ENCODE assay signal across 8 cellular contexts in the genomic region with DNA sequence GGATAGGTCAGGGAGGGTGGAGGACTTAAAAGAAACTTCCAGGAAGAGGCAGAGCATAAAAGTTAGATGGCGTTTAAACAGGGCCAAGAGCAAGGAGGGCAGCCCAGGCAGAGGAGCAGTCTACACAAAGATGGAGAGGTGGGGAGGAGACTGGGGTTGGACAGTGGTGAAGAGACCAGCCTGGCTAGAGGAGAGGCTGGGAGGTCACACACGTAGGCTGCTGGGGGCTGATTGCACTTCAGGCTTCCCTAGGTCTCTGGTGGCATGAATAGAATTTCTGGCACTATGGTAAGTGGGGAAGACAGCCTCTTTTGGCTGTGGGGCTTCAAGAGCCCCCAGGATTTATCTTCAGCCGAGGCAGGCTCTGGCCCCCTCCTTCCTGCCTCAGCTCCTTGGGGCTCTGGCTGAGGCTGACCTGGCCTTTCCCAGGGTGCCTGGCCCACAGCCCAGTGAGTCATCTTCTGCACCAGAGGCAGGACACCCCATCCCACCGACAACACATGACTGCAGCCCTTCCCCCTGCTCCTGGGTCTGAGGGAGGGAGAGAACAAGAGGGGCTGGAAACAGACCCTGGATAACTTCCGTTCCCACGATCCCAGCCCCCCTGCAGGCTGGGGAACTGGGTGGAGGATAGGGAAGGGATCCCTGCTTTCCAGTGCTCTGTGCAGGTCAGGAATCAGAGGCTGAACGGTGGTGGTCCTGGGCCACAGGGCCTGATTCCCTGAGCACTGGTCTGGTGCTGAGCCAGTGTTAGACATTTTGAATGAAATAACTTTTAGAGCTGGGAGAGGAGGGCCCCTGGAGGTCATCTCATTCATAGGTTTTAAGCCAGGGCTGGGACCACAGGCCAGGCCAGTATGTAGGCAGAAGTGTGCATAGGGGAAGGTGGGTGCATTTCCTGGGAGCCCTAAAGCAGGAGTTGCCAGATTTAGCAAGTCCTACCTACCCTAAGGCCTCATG. TPM values are rescaled to one million over a fixed set of nuclear protein-coding genes. Genes with fewer than 3 reads are reported as not detected.
A peak's percentile ranks its signal among the peaks of the same experiment; 100 is the strongest.
DNase-seq lines count a peak whose midpoint lies in the region; ATAC-seq lines count a peak whose summit lies in the region.

No MANE protein-coding gene starts in this region.

- H3K9ac ChIP-seq in duodenal mucosa (ENCODE audit: low read depth in 1 of 2, low read length in 2 of 2) (no peak overlapping the region), muscle layer of colon (ENCODE audit: low read length) (peak overlapping the region; percentile 4)

- no peak overlapping the region for H3K27ac Mint-ChIP-seq in activated naive CD8-positive, alpha-beta T cell treated with anti-CD3 and anti-CD28 coated beads, Interleukin-2, amount 50 U/mL, for 24 hours

- peaks cover 11% of the 10 kb centered on the region for H3K36me3 ChIP-seq in MG63
- no peaks in the 10 kb centered on the region for H3K36me3 ChIP-seq in duodenal mucosa (ENCODE audit: control insufficient read depth in 1 of 2, insufficient read depth in 2 of 2, low read length in 2 of 2)
- peaks cover 7% of the 10 kb centered on the region for H3K36me3 ChIP-seq in muscle layer of colon (ENCODE audit: insufficient read depth, low read length)

- H3K27ac ChIP-seq in duodenal mucosa (ENCODE audit: low read depth, low read length) (peak overlapping the region; percentile 27), muscle layer of colon (ENCODE audit: low read depth, low read length) (peak overlapping the region; percentile 85)

- no peak overlapping the region for H3K4me3 Mint-ChIP-seq in activated naive CD8-positive, alpha-beta T cell treated with anti-CD3 and anti-CD28 coated beads, Interleukin-2, amount 50 U/mL, for 24 hours

- H3K9me3 Mint-ChIP-seq in activated naive CD8-positive, alpha-beta T cell treated with anti-CD3 and anti-CD28 coated beads, Interleukin-2, amount 50 U/mL, for 24 hours = no peaks in the 10 kb centered on the region

- in situ Hi-C loops in ACHN (cut with HindIII; ENCODE audit: low pct_ligation_motif_present, low pct_unique_long_range_greater_than_20kb, low sequenced_read_pairs) = no loop called here

- no peaks in the 10 kb centered on the region for H3K9me3 ChIP-seq in MG63
- H3K9me3 ChIP-seq in duodenal mucosa (ENCODE audit: control insufficient read depth in 1 of 2, low read length in 2 of 2) = no peaks in the 10 kb centered on the region
- H3K9me3 ChIP-seq in muscle layer of colon (ENCODE audit: low read length) = no peaks in the 10 kb centered on the region

- no peak for ATAC-seq in GM19395 (IDR thresholded peaks at IDR 0.05; ENCODE audit: unreplicated experiment)
- ATAC-seq in activated naive CD8-positive, alpha-beta T cell treated with anti-CD3 and anti-CD28 coated beads, Interleukin-2, amount 50 U/mL, for 24 hours = no peak
- ATAC-seq in HG02970 (IDR thresholded peaks at IDR 0.05; ENCODE audit: low FRiP score, unreplicated experiment) = no peak

- no peak overlapping the region for H3K4me3 ChIP-seq in MG63
- no peak overlapping the region for H3K4me3 ChIP-seq in duodenal mucosa (ENCODE audit: low read depth in 1 of 2, low read length in 2 of 2)
- peak overlapping the region; percentile 14 to 22 for H3K4me3 ChIP-seq in muscle layer of colon (ENCODE audit: low read depth in 1 of 2, low read length in 2 of 2)

- no peaks in the 10 kb centered on the region for H3K27me3 Mint-ChIP-seq in activated naive CD8-positive, alpha-beta T cell treated with anti-CD3 and anti-CD28 coated beads, Interleukin-2, amount 50 U/mL, for 24 hours

- peaks cover 3% of the 10 kb centered on the region for H3K4me1 Mint-ChIP-seq in activated naive CD8-positive, alpha-beta T cell treated with anti-CD3 and anti-CD28 coated beads, Interleukin-2, amount 50 U/mL, for 24 hours

- H3K27me3 ChIP-seq in MG63 (no peaks in the 10 kb centered on the region), duodenal mucosa (ENCODE audit: control insufficient read depth in 1 of 2, insufficient read depth in 2 of 2, low read length in 2 of 2) (no peaks in the 10 kb centered on the region), muscle layer of colon (ENCODE audit: control insufficient read depth in 1 of 2, insufficient read depth in 2 of 2, low read length in 2 of 2) (no peaks in the 10 kb centered on the region)

- peaks cover 13 to 21% of the 10 kb centered on the region in 2 donors for H3K4me1 ChIP-seq in duodenal mucosa (ENCODE audit: control insufficient read depth in 1 of 2, insufficient read depth in 2 of 2, low read length in 2 of 2)
- H3K4me1 ChIP-seq in muscle layer of colon (ENCODE audit: insufficient read depth, low read length) = peaks cover 83% of the 10 kb centered on the region

- DNase-seq in ACHN (peak; percentile 83), MG63 (peak; percentile 96), epidermal melanocyte (ENCODE audit: insufficient read length, low spot score) (no peak)
- no peak for DNase-seq in activated naive CD8-positive, alpha-beta T cell treated with anti-CD3 and anti-CD28 coated beads, Interleukin-2, amount 50 U/mL, for 24 hours

- H3K36me3 Mint-ChIP-seq in activated naive CD8-positive, alpha-beta T cell treated with anti-CD3 and anti-CD28 coated beads, Interleukin-2, amount 50 U/mL, for 24 hours (ENCODE audit: low read depth) = no peaks in the 10 kb centered on the region

RNA-seq across cellular contexts. Expression of a gene that starts 26.4 kb away (rescaled TPM):
- 4.7 and 10.9 TPM in 2 replicates for total RNA-seq in MG63 (2014; rRNA removed; shearing (Covaris generic); ENCODE audit: low replicate concordance)

RNA-seq across cellular contexts. Expression of a gene that starts 41.7 kb away (rescaled TPM):
- 3.2 and 5.0 TPM in 2 replicates for total RNA-seq in MG63 (2014; rRNA removed; shearing (Covaris generic); ENCODE audit: low replicate concordance)

Comparison
In these comparisons a context has a peak if more than half of its experiments do, and no peak if none do; other contexts are left out.
1. DNase-seq: peak in ACHN (single experiment) and MG63 (single experiment); none in activated naive CD8-positive, alpha-beta T cell treated with anti-CD3 and anti-CD28 coated beads, Interleukin-2, amount 50 U/mL, for 24 hours (single experiment) and epidermal melanocyte (single experiment).
2. H3K4me3 ChIP-seq: peak in muscle layer of colon (2 of 2); none in MG63 (single experiment) and duodenal mucosa (0 of 2).